In genomic region chr4:98838977-98839618, GRCh38 we compare ENCODE assay signal across 1 cellular context.
TF ChIP-seq lines count a peak whose summit lies in the region.

No MANE protein-coding gene starts in this region.

TF ChIP-seq in HCT116, 20 proteins besides CTCF, POLR2A, EP300 and RAD21 (continued from another document):
- no peak for TF ChIP-seq EGR1 (IDR thresholded peaks at IDR 0.05; ENCODE audit: low read depth)
- TF ChIP-seq ELF1 (IDR thresholded peaks at IDR 0.05; ENCODE audit: borderline replicate concordance, low read depth) = peak; percentile 68
- no peak for TF ChIP-seq EZH2 (IDR thresholded peaks at IDR 0.05)
- TF ChIP-seq REST (IDR thresholded peaks at IDR 0.05; ENCODE audit: low read depth) = no peak
